8 cellular contexts compared by ENCODE assay signal in the genomic region with DNA sequence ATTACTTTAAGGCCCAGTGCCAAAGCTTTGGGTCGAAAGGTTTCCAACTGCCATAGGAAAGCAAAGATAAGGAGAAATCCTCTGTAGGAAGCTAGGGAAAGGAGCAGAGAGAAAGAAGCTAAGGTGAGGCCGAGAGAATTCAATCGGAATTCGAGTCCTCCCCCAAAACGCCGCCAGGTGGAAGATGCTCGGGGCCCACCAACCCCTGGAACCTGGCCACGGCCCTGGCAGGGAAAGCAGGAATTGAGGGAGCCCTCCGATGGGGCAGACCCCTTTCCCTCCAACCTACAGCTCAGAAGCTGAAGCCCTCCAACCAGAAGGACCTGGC. TPM values are rescaled to one million over a fixed set of nuclear protein-coding genes. Genes with fewer than 3 reads are reported as not detected.
DNase-seq lines count a peak whose midpoint lies in the region; ATAC-seq and TF ChIP-seq lines count a peak whose summit lies in the region.

No MANE protein-coding gene starts in this region.

- H3K27me3 ChIP-seq in kidney epithelial cell (ENCODE audit: control insufficient read depth, insufficient read depth, low read length) (no peaks in the 10 kb centered on the region), testis (no peaks in the 10 kb centered on the region)

- H3K36me3 ChIP-seq in kidney epithelial cell (ENCODE audit: control insufficient read depth, insufficient read depth, low read length) = no peaks in the 10 kb centered on the region
- no peaks in the 10 kb centered on the region for H3K36me3 ChIP-seq in testis (ENCODE audit: low read depth, missing control alignments)

- no peaks in the 10 kb centered on the region for H3K9me3 Mint-ChIP-seq in activated naive CD8-positive, alpha-beta T cell (ENCODE audit: low read depth)

- peak; percentile 15 for ATAC-seq in HG03457 (IDR thresholded peaks at IDR 0.05; ENCODE audit: unreplicated experiment)

- H3K4me1 ChIP-seq in testis = peaks cover 33% of the 10 kb centered on the region

- H3K27ac Mint-ChIP-seq in activated naive CD8-positive, alpha-beta T cell = peak overlapping the region; percentile 87

- DNase-seq in kidney epithelial cell (ENCODE audit: low read depth) (no peak), testis (no peak), AG08396 (ENCODE audit: low spot score) (no peak), NCI-H2029 treated with DMSO at 0.1 percent for 48 hours (lab: John Stamatoyannopoulos, UW) (no peak)
- DNase-seq in activated CD8-positive, alpha-beta memory T cell treated with anti-CD3 and anti-CD28 coated beads, Interleukin-2, amount 50 U/mL, for 48 hours = no peak

- peaks cover 2% of the 10 kb centered on the region for H3K36me3 Mint-ChIP-seq in activated naive CD8-positive, alpha-beta T cell

- TF ChIP-seq CTCF in kidney epithelial cell (IDR thresholded peaks at IDR 0.05; ENCODE audit: insufficient read depth, low read length, poor library complexity, severe bottlenecking) = peak; percentile 24
- TF ChIP-seq CTCF in testis (IDR thresholded peaks at IDR 0.05) = no peak

- peak overlapping the region; percentile 69 for H3K4me3 ChIP-seq in GM08714 (ENCODE audit: low read length)
- H3K4me3 ChIP-seq in kidney epithelial cell (ENCODE audit: low read depth, low read length) = peak overlapping the region; percentile 68
- peak overlapping the region; percentile 92 to 93 for H3K4me3 ChIP-seq in testis

- H3K9me3 ChIP-seq in testis = no peaks in the 10 kb centered on the region

- peak overlapping the region; percentile 94 for H3K4me3 Mint-ChIP-seq in activated naive CD8-positive, alpha-beta T cell

- 1 to 2% methylated on average over 9 of the region's 9 CpGs for WGBS in testis, 2 donors

- no peak for TF ChIP-seq POLR2A in testis (IDR thresholded peaks at IDR 0.05)

- intact Hi-C loops in testis (cut with DNase I; ENCODE audit: low total_unique reads) = no loop called here

- peak overlapping the region; percentile 91 to 94 for H3K27ac ChIP-seq in testis

- peaks cover 65% of the 10 kb centered on the region for H3K4me1 Mint-ChIP-seq in activated naive CD8-positive, alpha-beta T cell (ENCODE audit: low read depth)

- H3K27me3 Mint-ChIP-seq in activated naive CD8-positive, alpha-beta T cell = no peaks in the 10 kb centered on the region

RNA-seq across cellular contexts. Expression of gene GMFB, which starts 0.5 kb away (rescaled TPM):
- total RNA-seq in kidney epithelial cell (55.1 and 71.9 TPM in 2 replicates), testis (10 to 100 TPM; 32.3 to 43.6 TPM)
- 19.5 TPM for polyA plus RNA-seq in testis (ENCODE audit: insufficient read depth, low read depth, low replicate concordance)

RNA-seq across cellular contexts. Expression of gene CGRRF1, which starts 21.4 kb away (rescaled TPM):
- total RNA-seq in kidney epithelial cell (13.4 and 15.4 TPM in 2 replicates), testis (10 to 100 TPM; 29.4 to 31.4 TPM)
- polyA plus RNA-seq in testis (ENCODE audit: insufficient read depth, low read depth, low replicate concordance) = 79.6 TPM

RNA-seq across cellular contexts. Expression of gene CNIH1, which starts 47.1 kb away (rescaled TPM):
- total RNA-seq in kidney epithelial cell (105 and 227 TPM in 2 replicates), testis (100 to 1,000 TPM in 1 of 2 donors, 10 to 100 TPM in 1; 44.2 to 157 TPM)
- polyA plus RNA-seq in testis (ENCODE audit: insufficient read depth, low read depth, low replicate concordance) = 121 TPM
